1 cellular context compared by ENCODE assay signal in genomic region chr17:28710948-28711722, GRCh38.
TF ChIP-seq lines count a peak whose summit lies in the region.

No MANE protein-coding gene starts in this region.

TF ChIP-seq in K562, 482 proteins besides CTCF, POLR2A, EP300 and RAD21 (continued from another document and continues in another):
- TF ChIP-seq THRA (IDR thresholded peaks at IDR 0.05) (no peak), ELF1 (tag; IDR thresholded peaks at IDR 0.05) (no peak), PURB (CRISPR knock-in tag; IDR thresholded peaks at IDR 0.05; ENCODE audit: low read depth) (no peak), ESRRA (IDR thresholded peaks at IDR 0.05; ENCODE audit: borderline replicate concordance, low read depth) (0 out of 2 replicates have a peak, but pooled peaks have one; percentile 36), RBM14 (IDR thresholded peaks at IDR 0.05; ENCODE audit: borderline replicate concordance, insufficient read depth, low read depth, low read length) (0 out of 2 replicates have a peak, but pooled peaks have one; percentile 27), POLR2AphosphoS2 (IDR thresholded peaks at IDR 0.05; ENCODE audit: low read length) (peak; percentile 62; the same call in 1 of the 2 replicates), ZBTB9 (CRISPR knock-in tag; IDR thresholded peaks at IDR 0.05) (peak; percentile 71; the same call in 1 of the 2 replicates), POU5F1 (IDR thresholded peaks at IDR 0.05; ENCODE audit: borderline replicate concordance, low read depth, low read length, partially characterized antibody) (no peak), CHD2 (IDR thresholded peaks at IDR 0.05; ENCODE audit: low read depth, low read length) (no peak; the same call in 1 of the 2 replicates), HMG20B (CRISPR knock-in tag; IDR thresholded peaks at IDR 0.05) (no peak), ZNF696 (CRISPR knock-in tag; conservative IDR thresholded peaks at IDR 0.05) (no peak), ZNF318 (IDR thresholded peaks at IDR 0.05; ENCODE audit: borderline replicate concordance in 1 of 2, low read depth in 1 of 2) (no peak), ELF2 (CRISPR knock-in tag; IDR thresholded peaks at IDR 0.05) (no peak), SPI1 (IDR thresholded peaks at IDR 0.05; ENCODE audit: borderline replicate concordance, low read depth, low read length) (0 out of 2 replicates have a peak, but pooled peaks have one; percentile 1), ZBTB33 (CRISPR knock-in tag; IDR thresholded peaks at IDR 0.05) (peak; percentile 56), SLC30A9 (CRISPR knock-in tag; IDR thresholded peaks at IDR 0.05) (no peak), ZNF57 (CRISPR knock-in tag; IDR thresholded peaks at IDR 0.05) (peak; percentile 79; the same call in 1 of the 2 replicates), SFPQ (IDR thresholded peaks at IDR 0.05; ENCODE audit: low read depth, low read length) (no peak), U2AF1 (optimal IDR thresholded peaks at IDR 0.05; ENCODE audit: low read depth, low read length) (peak; percentile 65), PRPF4 (IDR thresholded peaks at IDR 0.05; ENCODE audit: insufficient read depth, low read depth, low read length, poor library complexity, severe bottlenecking) (no peak), RREB1 (CRISPR knock-in tag; IDR thresholded peaks at IDR 0.05) (no peak), CHD1 (IDR thresholded peaks at IDR 0.05; ENCODE audit: low read length) (no peak), FOS (IDR thresholded peaks at IDR 0.05; ENCODE audit: extremely low read depth, insufficient read length) (peak; percentile 4), SAFB (IDR thresholded peaks at IDR 0.05; ENCODE audit: borderline replicate concordance, low read depth, low read length) (0 out of 2 replicates have a peak, but pooled peaks have one; percentile 39), NFIC (IDR thresholded peaks at IDR 0.05) (peak; percentile 60), ZNF23 (CRISPR knock-in tag; IDR thresholded peaks at IDR 0.05) (no peak), EP400 (IDR thresholded peaks at IDR 0.05) (peak; percentile 84), DIDO1 (tag; IDR thresholded peaks at IDR 0.05; ENCODE audit: low read depth) (no peak), ZZZ3 (IDR thresholded peaks at IDR 0.05) (no peak), RNF219 (CRISPR knock-in tag; IDR thresholded peaks at IDR 0.05) (no peak)
